Comparison of ENCODE assay signal across 1 cellular context in the genomic region with DNA sequence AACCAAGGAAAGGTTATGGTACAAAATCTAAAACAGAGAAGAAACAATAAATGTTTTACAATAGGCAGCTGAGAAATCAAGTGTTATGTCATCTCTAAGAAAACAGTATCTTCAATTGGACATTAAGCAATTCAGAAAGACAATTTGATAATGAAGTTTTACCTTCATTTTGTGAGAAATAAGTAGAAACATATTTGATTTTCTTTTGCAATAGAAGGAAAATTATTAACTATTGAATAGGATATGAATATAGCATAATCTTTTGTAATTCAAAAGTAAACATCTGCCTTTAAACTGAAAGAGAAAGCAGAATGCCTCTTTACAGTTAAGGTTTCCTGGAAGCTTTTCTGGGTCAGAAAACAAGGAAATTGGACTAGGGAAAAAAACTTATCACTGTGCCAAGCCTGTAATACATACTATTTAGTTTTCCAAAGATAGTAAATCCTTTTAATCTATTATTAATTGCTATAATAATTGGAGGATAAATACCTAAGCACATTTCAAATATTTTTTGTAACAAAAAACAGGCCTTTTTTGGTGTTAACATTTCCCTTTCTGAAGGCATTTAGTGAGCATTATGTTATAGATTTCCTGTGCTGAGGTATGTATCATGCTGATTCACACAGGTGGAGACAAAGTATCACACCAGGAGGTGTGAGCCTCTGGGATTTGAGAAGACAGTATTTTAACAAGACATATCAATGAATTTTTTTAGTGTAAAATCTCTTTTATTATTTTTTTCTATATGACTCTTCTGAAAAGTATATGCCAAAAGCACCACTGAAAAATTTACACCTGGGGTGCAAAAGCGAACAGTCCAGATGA.
TF ChIP-seq lines count a peak whose summit lies in the region.

No MANE protein-coding gene starts in this region.

TF ChIP-seq in H1, 55 proteins besides CTCF, POLR2A, EP300 and RAD21:
- TF ChIP-seq, protein P1, sequence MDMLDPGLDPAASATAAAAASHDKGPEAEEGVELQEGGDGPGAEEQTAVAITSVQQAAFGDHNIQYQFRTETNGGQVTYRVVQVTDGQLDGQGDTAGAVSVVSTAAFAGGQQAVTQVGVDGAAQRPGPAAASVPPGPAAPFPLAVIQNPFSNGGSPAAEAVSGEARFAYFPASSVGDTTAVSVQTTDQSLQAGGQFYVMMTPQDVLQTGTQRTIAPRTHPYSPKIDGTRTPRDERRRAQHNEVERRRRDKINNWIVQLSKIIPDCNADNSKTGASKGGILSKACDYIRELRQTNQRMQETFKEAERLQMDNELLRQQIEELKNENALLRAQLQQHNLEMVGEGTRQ (IDR thresholded peaks at IDR 0.05; ENCODE audit: low read length) = no peak
- no peak for TF ChIP-seq RBBP5 (IDR thresholded peaks at IDR 0.05; ENCODE audit: borderline replicate concordance, low read depth, low read length)
- TF ChIP-seq RXRA (IDR thresholded peaks at IDR 0.05; ENCODE audit: insufficient read depth, low read depth, low read length) = no peak
- TF ChIP-seq BCL11A (IDR thresholded peaks at IDR 0.05; ENCODE audit: low read depth in 2 of 2, low read length in 2 of 2) = no peak
- no peak for TF ChIP-seq EZH2 (IDR thresholded peaks at IDR 0.05; ENCODE audit: low read depth, low read length, severe bottlenecking)
- no peak for TF ChIP-seq CTBP2 (IDR thresholded peaks at IDR 0.05; ENCODE audit: borderline replicate concordance, insufficient read depth, insufficient read length, low read length)
- no peak for TF ChIP-seq SRF (IDR thresholded peaks at IDR 0.05; ENCODE audit: low read depth, low read length)
- TF ChIP-seq GABPA (IDR thresholded peaks at IDR 0.05; ENCODE audit: borderline replicate concordance, insufficient read depth, low read length) = no peak
- TF ChIP-seq CBX8 (IDR thresholded peaks at IDR 0.05; ENCODE audit: borderline replicate concordance, low read depth, low read length) = no peak
- no peak for TF ChIP-seq CEBPB (IDR thresholded peaks at IDR 0.05; ENCODE audit: low read depth, low read length)
- TF ChIP-seq RFX5 (IDR thresholded peaks at IDR 0.05; ENCODE audit: borderline replicate concordance, low read depth, low read length) = no peak
- no peak for TF ChIP-seq CHD2 (IDR thresholded peaks at IDR 0.05; ENCODE audit: low read length)
- TF ChIP-seq NRF1 (IDR thresholded peaks at IDR 0.05; ENCODE audit: low read depth, low read length) = no peak
